ENCODE assay signal across 1 cellular context in the genomic region with DNA sequence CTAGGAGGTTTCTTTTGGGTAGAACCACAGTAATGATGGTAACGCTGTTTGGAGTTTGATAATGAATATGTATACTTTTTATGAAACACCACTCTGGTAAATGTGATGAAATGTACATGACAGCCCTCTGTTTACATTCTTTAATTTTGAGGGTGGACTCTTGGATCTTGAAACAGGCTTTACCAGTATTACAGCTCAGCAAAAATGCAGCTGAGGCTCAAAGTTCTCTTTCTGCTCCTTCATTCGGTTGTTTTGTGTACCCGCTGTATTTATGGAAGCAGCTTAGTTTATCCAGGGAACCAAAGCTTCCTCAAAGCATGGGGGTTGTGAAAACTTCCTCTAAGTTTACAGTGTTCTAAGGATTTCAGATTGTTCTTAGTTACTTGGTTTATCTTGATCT.
TF ChIP-seq lines count a peak whose summit lies in the region.

No MANE protein-coding gene starts in this region.

TF ChIP-seq in HepG2, 621 proteins besides CTCF, POLR2A, EP300 and RAD21 (continued from another document and continues in another):
- TF ChIP-seq, protein P1, sequence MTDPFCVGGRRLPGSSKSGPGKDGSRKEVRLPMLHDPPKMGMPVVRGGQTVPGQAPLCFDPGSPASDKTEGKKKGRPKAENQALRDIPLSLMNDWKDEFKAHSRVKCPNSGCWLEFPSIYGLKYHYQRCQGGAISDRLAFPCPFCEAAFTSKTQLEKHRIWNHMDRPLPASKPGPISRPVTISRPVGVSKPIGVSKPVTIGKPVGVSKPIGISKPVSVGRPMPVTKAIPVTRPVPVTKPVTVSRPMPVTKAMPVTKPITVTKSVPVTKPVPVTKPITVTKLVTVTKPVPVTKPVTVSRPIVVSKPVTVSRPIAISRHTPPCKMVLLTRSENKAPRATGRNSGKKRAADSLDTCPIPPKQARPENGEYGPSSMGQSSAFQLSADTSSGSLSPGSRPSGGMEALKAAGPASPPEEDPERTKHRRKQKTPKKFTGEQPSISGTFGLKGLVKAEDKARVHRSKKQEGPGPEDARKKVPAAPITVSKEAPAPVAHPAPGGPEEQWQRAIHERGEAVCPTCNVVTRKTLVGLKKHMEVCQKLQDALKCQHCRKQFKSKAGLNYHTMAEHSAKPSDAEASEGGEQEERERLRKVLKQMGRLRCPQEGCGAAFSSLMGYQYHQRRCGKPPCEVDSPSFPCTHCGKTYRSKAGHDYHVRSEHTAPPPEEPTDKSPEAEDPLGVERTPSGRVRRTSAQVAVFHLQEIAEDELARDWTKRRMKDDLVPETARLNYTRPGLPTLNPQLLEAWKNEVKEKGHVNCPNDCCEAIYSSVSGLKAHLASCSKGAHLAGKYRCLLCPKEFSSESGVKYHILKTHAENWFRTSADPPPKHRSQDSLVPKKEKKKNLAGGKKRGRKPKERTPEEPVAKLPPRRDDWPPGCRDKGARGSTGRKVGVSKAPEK (CRISPR knock-in tag; IDR thresholded peaks at IDR 0.05; ENCODE audit: borderline replicate concordance), result no peak
- TF ChIP-seq, protein P2, sequence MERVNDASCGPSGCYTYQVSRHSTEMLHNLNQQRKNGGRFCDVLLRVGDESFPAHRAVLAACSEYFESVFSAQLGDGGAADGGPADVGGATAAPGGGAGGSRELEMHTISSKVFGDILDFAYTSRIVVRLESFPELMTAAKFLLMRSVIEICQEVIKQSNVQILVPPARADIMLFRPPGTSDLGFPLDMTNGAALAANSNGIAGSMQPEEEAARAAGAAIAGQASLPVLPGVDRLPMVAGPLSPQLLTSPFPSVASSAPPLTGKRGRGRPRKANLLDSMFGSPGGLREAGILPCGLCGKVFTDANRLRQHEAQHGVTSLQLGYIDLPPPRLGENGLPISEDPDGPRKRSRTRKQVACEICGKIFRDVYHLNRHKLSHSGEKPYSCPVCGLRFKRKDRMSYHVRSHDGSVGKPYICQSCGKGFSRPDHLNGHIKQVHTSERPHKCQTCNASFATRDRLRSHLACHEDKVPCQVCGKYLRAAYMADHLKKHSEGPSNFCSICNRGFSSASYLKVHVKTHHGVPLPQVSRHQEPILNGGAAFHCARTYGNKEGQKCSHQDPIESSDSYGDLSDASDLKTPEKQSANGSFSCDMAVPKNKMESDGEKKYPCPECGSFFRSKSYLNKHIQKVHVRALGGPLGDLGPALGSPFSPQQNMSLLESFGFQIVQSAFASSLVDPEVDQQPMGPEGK (CRISPR knock-in tag; IDR thresholded peaks at IDR 0.05), result peak; percentile 53; the same call in 1 of the 2 replicates
- no peak for TF ChIP-seq ARID2 (CRISPR knock-in tag; IDR thresholded peaks at IDR 0.05; ENCODE audit: borderline replicate concordance)
- peak; percentile 79 for TF ChIP-seq GFI1 (CRISPR knock-in tag; IDR thresholded peaks at IDR 0.05; ENCODE audit: borderline replicate concordance)
- TF ChIP-seq HES4 (CRISPR knock-in tag; IDR thresholded peaks at IDR 0.05; ENCODE audit: borderline replicate concordance), result no peak
- TF ChIP-seq REPIN1 (CRISPR knock-in tag; IDR thresholded peaks at IDR 0.05; ENCODE audit: borderline replicate concordance, low read depth), result no peak
- no peak for TF ChIP-seq SP140L (CRISPR knock-in tag; IDR thresholded peaks at IDR 0.05; ENCODE audit: borderline replicate concordance)
- TF ChIP-seq AGO2 (optimal IDR thresholded peaks at IDR 0.05; ENCODE audit: low read depth, low read length), result no peak
- TF ChIP-seq BHLHE40 (IDR thresholded peaks at IDR 0.05; ENCODE audit: low read length), result no peak
- TF ChIP-seq ZNF674 (CRISPR knock-in tag; IDR thresholded peaks at IDR 0.05; ENCODE audit: low read depth), result no peak
- TF ChIP-seq, protein P3, sequence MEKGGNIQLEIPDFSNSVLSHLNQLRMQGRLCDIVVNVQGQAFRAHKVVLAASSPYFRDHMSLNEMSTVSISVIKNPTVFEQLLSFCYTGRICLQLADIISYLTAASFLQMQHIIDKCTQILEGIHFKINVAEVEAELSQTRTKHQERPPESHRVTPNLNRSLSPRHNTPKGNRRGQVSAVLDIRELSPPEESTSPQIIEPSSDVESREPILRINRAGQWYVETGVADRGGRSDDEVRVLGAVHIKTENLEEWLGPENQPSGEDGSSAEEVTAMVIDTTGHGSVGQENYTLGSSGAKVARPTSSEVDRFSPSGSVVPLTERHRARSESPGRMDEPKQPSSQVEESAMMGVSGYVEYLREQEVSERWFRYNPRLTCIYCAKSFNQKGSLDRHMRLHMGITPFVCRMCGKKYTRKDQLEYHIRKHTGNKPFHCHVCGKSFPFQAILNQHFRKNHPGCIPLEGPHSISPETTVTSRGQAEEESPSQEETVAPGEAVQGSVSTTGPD (CRISPR knock-in tag; IDR thresholded peaks at IDR 0.05), result no peak
- no peak for TF ChIP-seq ZNF484 (CRISPR knock-in tag; IDR thresholded peaks at IDR 0.05; ENCODE audit: borderline replicate concordance, low read depth)
- TF ChIP-seq, protein P4, sequence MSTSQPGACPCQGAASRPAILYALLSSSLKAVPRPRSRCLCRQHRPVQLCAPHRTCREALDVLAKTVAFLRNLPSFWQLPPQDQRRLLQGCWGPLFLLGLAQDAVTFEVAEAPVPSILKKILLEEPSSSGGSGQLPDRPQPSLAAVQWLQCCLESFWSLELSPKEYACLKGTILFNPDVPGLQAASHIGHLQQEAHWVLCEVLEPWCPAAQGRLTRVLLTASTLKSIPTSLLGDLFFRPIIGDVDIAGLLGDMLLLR (CRISPR knock-in tag; IDR thresholded peaks at IDR 0.05), result no peak
- peak; percentile 36; the same call in 1 of the 2 replicates for TF ChIP-seq TARDBP (CRISPR knock-in tag; IDR thresholded peaks at IDR 0.05)
- TF ChIP-seq, protein P5, sequence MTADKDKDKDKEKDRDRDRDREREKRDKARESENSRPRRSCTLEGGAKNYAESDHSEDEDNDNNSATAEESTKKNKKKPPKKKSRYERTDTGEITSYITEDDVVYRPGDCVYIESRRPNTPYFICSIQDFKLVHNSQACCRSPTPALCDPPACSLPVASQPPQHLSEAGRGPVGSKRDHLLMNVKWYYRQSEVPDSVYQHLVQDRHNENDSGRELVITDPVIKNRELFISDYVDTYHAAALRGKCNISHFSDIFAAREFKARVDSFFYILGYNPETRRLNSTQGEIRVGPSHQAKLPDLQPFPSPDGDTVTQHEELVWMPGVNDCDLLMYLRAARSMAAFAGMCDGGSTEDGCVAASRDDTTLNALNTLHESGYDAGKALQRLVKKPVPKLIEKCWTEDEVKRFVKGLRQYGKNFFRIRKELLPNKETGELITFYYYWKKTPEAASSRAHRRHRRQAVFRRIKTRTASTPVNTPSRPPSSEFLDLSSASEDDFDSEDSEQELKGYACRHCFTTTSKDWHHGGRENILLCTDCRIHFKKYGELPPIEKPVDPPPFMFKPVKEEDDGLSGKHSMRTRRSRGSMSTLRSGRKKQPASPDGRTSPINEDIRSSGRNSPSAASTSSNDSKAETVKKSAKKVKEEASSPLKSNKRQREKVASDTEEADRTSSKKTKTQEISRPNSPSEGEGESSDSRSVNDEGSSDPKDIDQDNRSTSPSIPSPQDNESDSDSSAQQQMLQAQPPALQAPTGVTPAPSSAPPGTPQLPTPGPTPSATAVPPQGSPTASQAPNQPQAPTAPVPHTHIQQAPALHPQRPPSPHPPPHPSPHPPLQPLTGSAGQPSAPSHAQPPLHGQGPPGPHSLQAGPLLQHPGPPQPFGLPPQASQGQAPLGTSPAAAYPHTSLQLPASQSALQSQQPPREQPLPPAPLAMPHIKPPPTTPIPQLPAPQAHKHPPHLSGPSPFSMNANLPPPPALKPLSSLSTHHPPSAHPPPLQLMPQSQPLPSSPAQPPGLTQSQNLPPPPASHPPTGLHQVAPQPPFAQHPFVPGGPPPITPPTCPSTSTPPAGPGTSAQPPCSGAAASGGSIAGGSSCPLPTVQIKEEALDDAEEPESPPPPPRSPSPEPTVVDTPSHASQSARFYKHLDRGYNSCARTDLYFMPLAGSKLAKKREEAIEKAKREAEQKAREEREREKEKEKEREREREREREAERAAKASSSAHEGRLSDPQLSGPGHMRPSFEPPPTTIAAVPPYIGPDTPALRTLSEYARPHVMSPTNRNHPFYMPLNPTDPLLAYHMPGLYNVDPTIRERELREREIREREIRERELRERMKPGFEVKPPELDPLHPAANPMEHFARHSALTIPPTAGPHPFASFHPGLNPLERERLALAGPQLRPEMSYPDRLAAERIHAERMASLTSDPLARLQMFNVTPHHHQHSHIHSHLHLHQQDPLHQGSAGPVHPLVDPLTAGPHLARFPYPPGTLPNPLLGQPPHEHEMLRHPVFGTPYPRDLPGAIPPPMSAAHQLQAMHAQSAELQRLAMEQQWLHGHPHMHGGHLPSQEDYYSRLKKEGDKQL (CRISPR knock-in tag; IDR thresholded peaks at IDR 0.05; ENCODE audit: low read depth), result peak; percentile 33; the same call in 1 of the 2 replicates
- TF ChIP-seq, protein P6, sequence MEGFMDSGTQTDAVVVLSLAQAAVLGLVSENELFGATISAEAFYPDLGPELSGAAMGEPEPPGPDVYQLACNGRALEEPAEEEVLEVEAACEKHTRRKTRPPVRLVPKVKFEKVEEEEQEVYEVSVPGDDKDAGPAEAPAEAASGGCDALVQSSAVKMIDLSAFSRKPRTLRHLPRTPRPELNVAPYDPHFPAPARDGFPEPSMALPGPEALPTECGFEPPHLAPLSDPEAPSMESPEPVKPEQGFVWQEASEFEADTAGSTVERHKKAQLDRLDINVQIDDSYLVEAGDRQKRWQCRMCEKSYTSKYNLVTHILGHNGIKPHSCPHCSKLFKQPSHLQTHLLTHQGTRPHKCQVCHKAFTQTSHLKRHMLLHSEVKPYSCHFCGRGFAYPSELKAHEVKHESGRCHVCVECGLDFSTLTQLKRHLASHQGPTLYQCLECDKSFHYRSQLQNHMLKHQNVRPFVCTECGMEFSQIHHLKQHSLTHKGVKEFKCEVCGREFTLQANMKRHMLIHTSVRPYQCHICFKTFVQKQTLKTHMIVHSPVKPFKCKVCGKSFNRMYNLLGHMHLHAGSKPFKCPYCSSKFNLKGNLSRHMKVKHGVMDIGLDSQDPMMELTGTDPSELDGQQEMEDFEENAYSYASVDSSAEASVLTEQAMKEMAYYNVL (CRISPR knock-in tag; IDR thresholded peaks at IDR 0.05; ENCODE audit: borderline replicate concordance), result no peak
- no peak for TF ChIP-seq ZNF788 (CRISPR knock-in tag; IDR thresholded peaks at IDR 0.05; ENCODE audit: borderline replicate concordance)
- no peak for TF ChIP-seq ZNF558 (CRISPR knock-in tag; IDR thresholded peaks at IDR 0.05; ENCODE audit: borderline replicate concordance)
- 0 out of 2 replicates have a peak, but pooled peaks have one; percentile 52 for TF ChIP-seq ZNF670 (CRISPR knock-in tag; IDR thresholded peaks at IDR 0.05; ENCODE audit: borderline replicate concordance)
- TF ChIP-seq ZNF737 (CRISPR knock-in tag; IDR thresholded peaks at IDR 0.05; ENCODE audit: borderline replicate concordance), result no peak
- no peak for TF ChIP-seq ZNF780A (CRISPR knock-in tag; IDR thresholded peaks at IDR 0.05)
- TF ChIP-seq NFE2L1 (CRISPR knock-in tag; IDR thresholded peaks at IDR 0.05; ENCODE audit: borderline replicate concordance), result no peak
- no peak for TF ChIP-seq ZNF101 (CRISPR knock-in tag; IDR thresholded peaks at IDR 0.05; ENCODE audit: borderline replicate concordance, low read depth)
- TF ChIP-seq ZNF800 (CRISPR knock-in tag; IDR thresholded peaks at IDR 0.05), result no peak
- TF ChIP-seq SALL1 (CRISPR knock-in tag; IDR thresholded peaks at IDR 0.05), result peak; percentile 95; the same call in 1 of the 2 replicates
- TF ChIP-seq ZBTB21 (CRISPR knock-in tag; IDR thresholded peaks at IDR 0.05), result no peak
- no peak for TF ChIP-seq TP53 (CRISPR knock-in tag; conservative IDR thresholded peaks at IDR 0.05)
- no peak for TF ChIP-seq ZNF431 (CRISPR knock-in tag; IDR thresholded peaks at IDR 0.05; ENCODE audit: borderline replicate concordance, low read depth)
- TF ChIP-seq, protein P7, sequence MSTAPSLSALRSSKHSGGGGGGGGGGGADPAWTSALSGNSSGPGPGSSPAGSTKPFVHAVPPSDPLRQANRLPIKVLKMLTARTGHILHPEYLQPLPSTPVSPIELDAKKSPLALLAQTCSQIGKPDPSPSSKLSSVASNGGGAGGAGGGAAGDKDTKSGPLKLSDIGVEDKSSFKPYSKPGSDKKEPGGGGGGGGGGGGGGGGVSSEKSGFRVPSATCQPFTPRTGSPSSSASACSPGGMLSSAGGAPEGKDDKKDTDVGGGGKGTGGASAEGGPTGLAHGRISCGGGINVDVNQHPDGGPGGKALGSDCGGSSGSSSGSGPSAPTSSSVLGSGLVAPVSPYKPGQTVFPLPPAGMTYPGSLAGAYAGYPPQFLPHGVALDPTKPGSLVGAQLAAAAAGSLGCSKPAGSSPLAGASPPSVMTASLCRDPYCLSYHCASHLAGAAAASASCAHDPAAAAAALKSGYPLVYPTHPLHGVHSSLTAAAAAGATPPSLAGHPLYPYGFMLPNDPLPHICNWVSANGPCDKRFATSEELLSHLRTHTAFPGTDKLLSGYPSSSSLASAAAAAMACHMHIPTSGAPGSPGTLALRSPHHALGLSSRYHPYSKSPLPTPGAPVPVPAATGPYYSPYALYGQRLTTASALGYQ (CRISPR knock-in tag; IDR thresholded peaks at IDR 0.05), result 0 out of 2 replicates have a peak, but pooled peaks have one; percentile 28
- TF ChIP-seq, protein P8, sequence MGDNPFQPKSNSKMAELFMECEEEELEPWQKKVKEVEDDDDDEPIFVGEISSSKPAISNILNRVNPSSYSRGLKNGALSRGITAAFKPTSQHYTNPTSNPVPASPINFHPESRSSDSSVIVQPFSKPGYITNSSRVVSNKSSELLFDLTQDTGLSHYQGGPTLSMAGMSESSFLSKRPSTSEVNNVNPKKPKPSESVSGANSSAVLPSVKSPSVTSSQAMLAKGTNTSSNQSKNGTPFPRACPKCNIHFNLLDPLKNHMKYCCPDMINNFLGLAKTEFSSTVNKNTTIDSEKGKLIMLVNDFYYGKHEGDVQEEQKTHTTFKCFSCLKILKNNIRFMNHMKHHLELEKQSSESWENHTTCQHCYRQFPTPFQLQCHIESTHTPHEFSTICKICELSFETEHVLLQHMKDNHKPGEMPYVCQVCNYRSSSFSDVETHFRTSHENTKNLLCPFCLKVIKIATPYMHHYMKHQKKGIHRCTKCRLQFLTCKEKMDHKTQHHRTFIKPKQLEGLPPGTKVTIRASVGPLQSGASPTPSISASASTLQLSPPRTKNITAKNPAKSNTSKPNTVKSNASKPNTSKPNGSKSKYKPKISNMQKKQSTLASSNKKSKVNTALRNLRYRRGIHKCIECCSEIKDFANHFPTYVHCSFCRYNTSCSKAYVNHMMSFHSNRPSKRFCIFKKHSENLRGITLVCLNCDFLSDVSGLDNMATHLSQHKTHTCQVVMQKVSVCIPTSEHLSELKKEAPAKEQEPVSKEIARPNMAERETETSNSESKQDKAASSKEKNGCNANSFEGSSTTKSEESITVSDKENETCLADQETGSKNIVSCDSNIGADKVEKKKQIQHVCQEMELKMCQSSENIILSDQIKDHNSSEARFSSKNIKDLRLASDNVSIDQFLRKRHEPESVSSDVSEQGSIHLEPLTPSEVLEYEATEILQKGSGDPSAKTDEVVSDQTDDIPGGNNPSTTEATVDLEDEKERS (CRISPR knock-in tag; IDR thresholded peaks at IDR 0.05), result 0 out of 2 replicates have a peak, but pooled peaks have one; percentile 28
- TF ChIP-seq CC2D1A (CRISPR knock-in tag; IDR thresholded peaks at IDR 0.05), result no peak
- no peak for TF ChIP-seq NONO (IDR thresholded peaks at IDR 0.05)
- TF ChIP-seq NONO (CRISPR knock-in tag; conservative IDR thresholded peaks at IDR 0.05), result peak; percentile 28; the same call in 1 of the 2 replicates
